In the genomic region with DNA sequence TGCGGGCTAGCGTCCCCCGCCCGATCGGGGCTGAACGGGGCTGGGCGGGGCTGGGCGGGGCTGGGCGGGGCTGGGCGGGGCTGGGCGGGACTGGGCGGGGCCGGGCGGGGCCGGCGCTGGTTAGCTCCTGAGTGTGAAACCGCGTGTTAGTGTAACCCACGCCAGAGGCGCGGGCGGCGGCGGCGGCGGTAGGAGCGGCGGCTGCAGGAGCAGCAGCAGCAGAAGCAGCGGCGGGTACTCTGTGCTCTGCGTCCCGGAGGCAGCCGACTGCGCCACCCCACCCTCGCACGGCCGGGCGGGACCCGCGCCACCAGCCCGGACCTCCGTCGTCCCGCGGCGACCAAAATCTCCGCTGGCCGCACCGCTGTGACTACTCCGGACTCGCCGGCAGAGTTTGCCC, we compare ENCODE assay signal across 9 cellular contexts.
DNase-seq lines count a peak whose midpoint lies in the region; ATAC-seq and TF ChIP-seq lines count a peak whose summit lies in the region.
"Had no signal": no experiment of that assay in that cellular context is flagged by ENCODE, and none has a peak within 500 bp of the region (broad histone marks: within the 10 kb centered on the region; RNA-seq: fewer than 3 reads in every experiment).

No MANE protein-coding gene starts in this region.

- no peak for TF ChIP-seq CTCF in brain (conservative IDR thresholded peaks at IDR 0.05)

- peaks cover 32% of the 10 kb centered on the region; the same call in 1 of the 2 replicates for H3K9me3 ChIP-seq in HUES6 (ENCODE audit: control insufficient read depth, insufficient read depth, low read depth, low read length)
- no peaks in the 10 kb centered on the region for H3K9me3 ChIP-seq in neuron (ENCODE audit: low read length)

- H3K4me1 Mint-ChIP-seq in brain, result no peaks in the 10 kb centered on the region

- peak overlapping the region; percentile 76 to 88 (median 85) for H3K4me3 Mint-ChIP-seq in brain

- peak overlapping the region; percentile 54; the same call in 1 of the 2 replicates for H3K4me3 ChIP-seq in HUES6 (ENCODE audit: low read depth, low read length)
- H3K4me3 ChIP-seq in neuron (ENCODE audit: low read length), result peak overlapping the region; percentile 38

- H3K36me3 Mint-ChIP-seq in brain, result peaks cover 23% of the 10 kb centered on the region

- H3K4me1 ChIP-seq in HUES6 (ENCODE audit: control insufficient read depth, insufficient read depth, low read length) (no peaks in the 10 kb centered on the region), neuron (ENCODE audit: insufficient read depth, low read length) (no peaks in the 10 kb centered on the region)

- peak overlapping the region; percentile 54 for H2AFZ ChIP-seq in neuron (ENCODE audit: low read depth, low read length)

- no peak overlapping the region for H3K27ac Mint-ChIP-seq in brain

- peaks cover 21% of the 10 kb centered on the region for H3K27me3 ChIP-seq in HUES6 (ENCODE audit: control insufficient read depth, insufficient read depth, low read length)
- H3K27me3 ChIP-seq in neuron (ENCODE audit: insufficient read depth, low read length), result no peaks in the 10 kb centered on the region

- peaks cover 35% of the 10 kb centered on the region for H3K27me3 Mint-ChIP-seq in brain

- peak; percentile 8 for DNase-seq in AG08396 (ENCODE audit: low spot score)
- no peak for DNase-seq in NCI-H446 treated with DMSO at 0.1 percent for 48 hours (lab: John Stamatoyannopoulos, UW)
- DNase-seq in dermis blood vessel endothelial cell, result no peak

- peaks cover 3 to 48% (median 19%) of the 10 kb centered on the region in 5 experiments for H3K9me3 Mint-ChIP-seq in brain

- no peak overlapping the region for H3K9ac ChIP-seq in HUES6 (ENCODE audit: low read length)

- no peak overlapping the region for H3K27ac ChIP-seq in HUES6 (ENCODE audit: low read depth, low read length)
- H3K27ac ChIP-seq: C4-2B had no signal

- H3K36me3 ChIP-seq in HUES6 (ENCODE audit: control insufficient read depth, insufficient read depth, low read length), result no peaks in the 10 kb centered on the region
- H3K36me3 ChIP-seq in neuron (ENCODE audit: insufficient read depth, low read length), result no peaks in the 10 kb centered on the region

- ATAC-seq in HG03565 (IDR thresholded peaks at IDR 0.05; ENCODE audit: unreplicated experiment) (no peak), GM19035 (IDR thresholded peaks at IDR 0.05; ENCODE audit: unreplicated experiment) (no peak)
